ENCODE assay signal across 13 cellular contexts in the genomic region with DNA sequence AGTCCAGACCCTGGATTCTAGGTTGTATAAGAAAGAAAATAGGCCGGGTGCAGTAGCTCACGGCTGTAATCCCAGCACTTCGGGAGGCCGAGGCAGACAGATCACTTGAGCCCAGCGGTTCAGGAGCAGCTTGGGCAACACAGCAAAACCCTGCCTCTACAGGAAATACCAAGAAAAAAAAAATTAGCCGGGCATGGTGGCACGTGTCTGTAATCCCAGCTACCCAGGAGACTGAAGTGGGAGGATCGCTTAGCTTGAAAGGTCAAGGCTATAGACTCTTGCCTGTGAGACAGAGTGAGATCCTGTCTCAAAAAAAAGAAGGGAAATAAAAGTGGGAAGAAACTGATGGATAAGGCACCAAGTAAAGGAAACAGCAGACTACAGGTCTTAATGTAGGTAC.
DNase-seq lines count a peak whose midpoint lies in the region; ATAC-seq, FAIRE-seq and TF ChIP-seq lines count a peak whose summit lies in the region.
"Had no signal": no experiment of that assay in that cellular context is flagged by ENCODE, and none has a peak within 500 bp of the region (broad histone marks: within the 10 kb centered on the region; RNA-seq: fewer than 3 reads in every experiment).

No MANE protein-coding gene starts in this region.

- 61% methylated on average over 7 of the region's 8 CpGs for WGBS in right lobe of liver (ENCODE audit: insufficient coverage, low coverage, low lambda C conversion rate, missing lambda C conversion rate)

- H3K4me3 ChIP-seq in CD4-positive, alpha-beta memory T cell (ENCODE audit: low read length in 2 of 2) = peak overlapping the region in 1 of 2 donors; percentile 12
- peak overlapping the region; percentile 14 for H3K4me3 ChIP-seq in naive thymus-derived CD4-positive, alpha-beta T cell (ENCODE audit: low read length)
- no peak overlapping the region for H3K4me3 ChIP-seq in right lobe of liver

- no peaks in the 10 kb centered on the region for H3K36me3 ChIP-seq in CD4-positive, alpha-beta memory T cell (ENCODE audit: insufficient read depth, low read length)
- H3K36me3 ChIP-seq in naive thymus-derived CD4-positive, alpha-beta T cell (ENCODE audit: control insufficient read depth in 2 of 3, insufficient read depth in 3 of 3, low read length in 3 of 3) = peaks cover 0 to 4% (median 0%) of the 10 kb centered on the region in 3 experiments
- no peaks in the 10 kb centered on the region for H3K36me3 ChIP-seq in right lobe of liver

- POLR2A ChIA-PET in CD4-positive, alpha-beta memory T cell (lab: Charles Lee; ENCODE audit: partially characterized antibody) = interaction anchor here (0.9 to 1.2 kb wide), 2 partner anchors 9 to 34 kb away, joined by 3 to 4 read pairs; no protein-coding TSS in a partner anchor
- POLR2A ChIA-PET in activated CD4-positive, alpha-beta memory T cell treated with anti-CD3 and anti-CD28 coated beads, Interleukin-2, amount 10 ng/mL, durations not matched to agents 7 days and 5 days (lab: Charles Lee) = interaction anchor here (0.6 to 6.5 kb wide), 10 partner anchors 8 to 78 kb away, joined by 3 to 45 read pairs (median 4); no protein-coding TSS in a partner anchor
- POLR2A ChIA-PET in naive thymus-derived CD4-positive, alpha-beta T cell (lab: Charles Lee) = no interaction called here

- peak; percentile 76 for FAIRE-seq in GM19239 (lab: Jason Lieb, UNC)

- no peaks in the 10 kb centered on the region for H3K27me3 ChIP-seq in CD4-positive, alpha-beta memory T cell (ENCODE audit: insufficient read depth, low read length)
- no peaks in the 10 kb centered on the region for H3K27me3 ChIP-seq in naive thymus-derived CD4-positive, alpha-beta T cell (ENCODE audit: control insufficient read depth in 2 of 2, insufficient read depth in 2 of 2, low read length in 2 of 2)
- H3K27me3 ChIP-seq in right lobe of liver = no peaks in the 10 kb centered on the region

- no peak for DNase-seq in CD4-positive, alpha-beta memory T cell
- DNase-seq in GM19239 (ENCODE audit: insufficient read length, low spot score) (no peak), DMS79 (lab: John Stamatoyannopoulos, UW) (no peak), right lobe of liver (no peak)
- DNase-seq in activated CD4-positive, alpha-beta memory T cell treated with anti-CD3 and anti-CD28 coated beads, Interleukin-2, amount 10 ng/mL, durations not matched to agents 7 days and 5 days = no peak
- DNase-seq in naive thymus-derived CD4-positive, alpha-beta T cell = no peak
- DNase-seq: anterior cingulate cortex; NCI-H1048; NCI-H524 treated with DMSO at 0.1 percent for 48 hours; SHP77; stimulated activated naive CD4-positive, alpha-beta T cell treated with Interleukin-2 at 50 U/mL for 16 hours had no signal

- peaks cover 30 to 44% of the 10 kb centered on the region in 2 donors for H3K36me3 Mint-ChIP-seq in CD4-positive, alpha-beta memory T cell
- H3K36me3 Mint-ChIP-seq in activated CD4-positive, alpha-beta memory T cell treated with anti-CD3 and anti-CD28 coated beads, Interleukin-2, amount 10 ng/mL, durations not matched to agents 7 days and 5 days (ENCODE audit: low read depth) = peaks cover 59% of the 10 kb centered on the region
- H3K36me3 Mint-ChIP-seq in naive thymus-derived CD4-positive, alpha-beta T cell = peaks cover 7 to 39% (median 30%) of the 10 kb centered on the region in 5 donors
- H3K36me3 Mint-ChIP-seq: WTC11 had no signal

- no peak for TF ChIP-seq POLR2A in right lobe of liver (IDR thresholded peaks at IDR 0.05)

- H3K9me3 Mint-ChIP-seq in CD4-positive, alpha-beta memory T cell = no peaks in the 10 kb centered on the region
- peaks cover 7% of the 10 kb centered on the region for H3K9me3 Mint-ChIP-seq in activated CD4-positive, alpha-beta memory T cell treated with anti-CD3 and anti-CD28 coated beads, Interleukin-2, amount 10 ng/mL, durations not matched to agents 7 days and 5 days
- peaks cover 0 to 4% (median 0%) of the 10 kb centered on the region in 11 donors for H3K9me3 Mint-ChIP-seq in naive thymus-derived CD4-positive, alpha-beta T cell
- H3K9me3 Mint-ChIP-seq: WTC11 had no signal

- peaks cover 69 to 92% (median 80%) of the 10 kb centered on the region in 4 donors for H3K4me1 Mint-ChIP-seq in CD4-positive, alpha-beta memory T cell
- H3K4me1 Mint-ChIP-seq in activated CD4-positive, alpha-beta memory T cell treated with anti-CD3 and anti-CD28 coated beads, Interleukin-2, amount 10 ng/mL, durations not matched to agents 7 days and 5 days = peaks cover 81% of the 10 kb centered on the region
- H3K4me1 Mint-ChIP-seq in naive thymus-derived CD4-positive, alpha-beta T cell = peaks cover 50 to 96% (median 86%) of the 10 kb centered on the region in 7 donors

- H3K4me1 ChIP-seq in CD4-positive, alpha-beta memory T cell (ENCODE audit: insufficient read depth, low read length) = peaks cover 95% of the 10 kb centered on the region
- peaks cover 43 to 60% of the 10 kb centered on the region in 2 donors for H3K4me1 ChIP-seq in naive thymus-derived CD4-positive, alpha-beta T cell (ENCODE audit: control insufficient read depth in 2 of 2, insufficient read depth in 2 of 2, low read length in 2 of 2)
- H3K4me1 ChIP-seq in right lobe of liver = peaks cover 0 to under 1% (median 0%) of the 10 kb centered on the region in 4 donors

- no peaks in the 10 kb centered on the region for H3K27me3 Mint-ChIP-seq in CD4-positive, alpha-beta memory T cell
- no peaks in the 10 kb centered on the region for H3K27me3 Mint-ChIP-seq in activated CD4-positive, alpha-beta memory T cell treated with anti-CD3 and anti-CD28 coated beads, Interleukin-2, amount 10 ng/mL, durations not matched to agents 7 days and 5 days
- H3K27me3 Mint-ChIP-seq in naive thymus-derived CD4-positive, alpha-beta T cell = no peaks in the 10 kb centered on the region

- peak overlapping the region; percentile 53 to 78 (median 72) for H3K4me3 Mint-ChIP-seq in CD4-positive, alpha-beta memory T cell
- H3K4me3 Mint-ChIP-seq in activated CD4-positive, alpha-beta memory T cell treated with anti-CD3 and anti-CD28 coated beads, Interleukin-2, amount 10 ng/mL, durations not matched to agents 7 days and 5 days = peak overlapping the region; percentile 57
- H3K4me3 Mint-ChIP-seq in naive thymus-derived CD4-positive, alpha-beta T cell = peak overlapping the region; percentile 34 to 76 (median 62)
- H3K4me3 Mint-ChIP-seq: WTC11 had no signal

- H3K27ac ChIP-seq in CD4-positive, alpha-beta memory T cell (ENCODE audit: low read depth, low read length) = peak overlapping the region; percentile 27
- H3K27ac ChIP-seq in naive thymus-derived CD4-positive, alpha-beta T cell (ENCODE audit: low read depth, low read length) = peak overlapping the region; percentile 23
- no peak overlapping the region for H3K27ac ChIP-seq in right lobe of liver

- no peaks in the 10 kb centered on the region for H3K9me3 ChIP-seq in CD4-positive, alpha-beta memory T cell (ENCODE audit: control insufficient read depth in 1 of 2, low read length in 2 of 2)
- no peaks in the 10 kb centered on the region for H3K9me3 ChIP-seq in naive thymus-derived CD4-positive, alpha-beta T cell (ENCODE audit: control insufficient read depth in 2 of 3, low read length in 3 of 3)
- no peaks in the 10 kb centered on the region for H3K9me3 ChIP-seq in right lobe of liver

- ATAC-seq in naive thymus-derived CD4-positive, alpha-beta T cell = no peak
- ATAC-seq in GM19351 (IDR thresholded peaks at IDR 0.05; ENCODE audit: unreplicated experiment) = no peak
- no peak for ATAC-seq in right lobe of liver
- ATAC-seq: WTC11 had no signal

- H3K27ac Mint-ChIP-seq in CD4-positive, alpha-beta memory T cell = peak overlapping the region; percentile 62 to 95 (median 89)
- H3K27ac Mint-ChIP-seq in activated CD4-positive, alpha-beta memory T cell treated with anti-CD3 and anti-CD28 coated beads, Interleukin-2, amount 10 ng/mL, durations not matched to agents 7 days and 5 days = peak overlapping the region; percentile 82
- peak overlapping the region; percentile 71 to 90 (median 76) for H3K27ac Mint-ChIP-seq in naive thymus-derived CD4-positive, alpha-beta T cell
- H3K27ac Mint-ChIP-seq: WTC11 had no signal

- TF ChIP-seq CTCF in right lobe of liver (IDR thresholded peaks at IDR 0.05) = no peak

- intact Hi-C loops in CD4-positive, alpha-beta memory T cell (cut with micrococcal nuclease) = no loop called here
- intact Hi-C loops in naive thymus-derived CD4-positive, alpha-beta T cell (cut with micrococcal nuclease) = loop anchor here (1.0 to 2.0 kb wide), 2 partner anchors 10 to 13 kb away; no protein-coding TSS in a partner anchor
- intact Hi-C loops in right lobe of liver (cut with DNase I) = no loop called here

- CTCF ChIA-PET in CD4-positive, alpha-beta memory T cell (lab: Charles Lee; ENCODE audit: partially characterized antibody) = interaction anchor here (1.3 to 3.8 kb wide), 2 partner anchors 40 to 125 kb away, joined by 4 to 26 read pairs; no protein-coding TSS in a partner anchor
- CTCF ChIA-PET in activated CD4-positive, alpha-beta memory T cell treated with anti-CD3 and anti-CD28 coated beads, Interleukin-2, amount 10 ng/mL, durations not matched to agents 7 days and 5 days (lab: Charles Lee) = interaction anchor here (0.8 to 2.7 kb wide), 4 partner anchors 9 to 18 kb away, joined by 3 to 14 read pairs (median 4); no protein-coding TSS in a partner anchor
- CTCF ChIA-PET in naive thymus-derived CD4-positive, alpha-beta T cell (lab: Charles Lee) = interaction anchor here (0.7 kb wide), 1 partner anchor 9 kb away, joined by 3 read pairs; no protein-coding TSS in a partner anchor

Comparison
In these comparisons a context has a peak if more than half of its experiments do, and no peak if none do; other contexts are left out.
1. H3K27ac ChIP-seq: peak in CD4-positive, alpha-beta memory T cell (single experiment) and naive thymus-derived CD4-positive, alpha-beta T cell (single experiment); none in right lobe of liver (0 of 3).
2. intact Hi-C loops: an anchor here in naive thymus-derived CD4-positive, alpha-beta T cell (1.0 to 2.0 kb wide); none called in CD4-positive, alpha-beta memory T cell and right lobe of liver.
3. Peak in every context shown above with its lines, with median percentiles within 50 percentile points of each other: H3K27ac Mint-ChIP-seq and H3K4me3 Mint-ChIP-seq.